In the genomic region with DNA sequence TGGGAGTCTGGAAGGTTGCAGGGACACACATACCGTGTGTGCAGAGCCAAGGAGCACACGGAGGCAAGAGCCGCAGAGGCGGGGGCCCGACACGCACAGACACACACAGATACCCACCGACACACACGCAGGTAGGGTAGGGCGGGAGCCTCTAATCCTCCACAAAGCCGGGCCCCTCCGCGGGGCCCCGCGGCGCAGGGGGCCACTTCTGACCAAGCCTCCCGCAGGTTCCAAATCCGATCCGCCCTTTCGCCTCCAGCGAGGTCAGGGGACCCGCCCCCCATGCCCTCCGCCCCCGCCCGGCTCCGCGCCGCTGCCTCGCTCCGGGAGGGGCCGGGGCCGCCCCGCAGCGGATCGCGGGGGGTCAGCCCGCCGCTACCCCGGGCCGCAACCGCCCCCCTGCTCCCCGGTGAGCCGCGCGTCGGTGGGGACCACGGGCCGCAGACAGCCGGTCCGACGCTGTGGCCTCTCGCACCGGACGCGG, we compare ENCODE assay signal across 8 cellular contexts. TPM values are rescaled to one million over a fixed set of nuclear protein-coding genes. Genes with fewer than 3 reads are reported as not detected.
DNase-seq lines count a peak whose midpoint lies in the region; ATAC-seq and TF ChIP-seq lines count a peak whose summit lies in the region.

No MANE protein-coding gene starts in this region.

- TF ChIP-seq CTCF in heart right ventricle (IDR thresholded peaks at IDR 0.05) (no peak), lower lobe of right lung (IDR thresholded peaks at IDR 0.05) (no peak)

- peaks cover 75% of the 10 kb centered on the region for H3K27me3 Mint-ChIP-seq in activated naive CD8-positive, alpha-beta T cell treated with anti-CD3 and anti-CD28 coated beads, Interleukin-2, amount 10 ng/mL, durations not matched to agents 7 days and 5 days

- H3K4me3 ChIP-seq in heart right ventricle (peak overlapping the region in 9 of 10 donors; percentile 22 to 58 (median 51)), lower lobe of right lung (peak overlapping the region; percentile 35), urinary bladder (ENCODE audit: low read depth, low read length) (peak overlapping the region; percentile 27)

- no peaks in the 10 kb centered on the region for H3K36me3 Mint-ChIP-seq in activated naive CD8-positive, alpha-beta T cell treated with anti-CD3 and anti-CD28 coated beads, Interleukin-2, amount 10 ng/mL, durations not matched to agents 7 days and 5 days

- POLR2A ChIA-PET in activated naive CD8-positive, alpha-beta T cell treated with anti-CD3 and anti-CD28 coated beads, Interleukin-2, amount 10 ng/mL, durations not matched to agents 7 days and 5 days (lab: Charles Lee): no interaction called here

- H3K27ac ChIP-seq in heart right ventricle (peak overlapping the region in 3 of 10 donors; percentile 10 to 65 (median 56)), lower lobe of right lung (no peak overlapping the region), urinary bladder (ENCODE audit: low read depth) (no peak overlapping the region)

- 1% methylated on average over 45 to 54 of the region's 54 CpGs for WGBS in heart right ventricle, 2 donors
- WGBS in urinary bladder: 2% methylated on average over 54 of the region's 54 CpGs

- H3K4me1 ChIP-seq in heart right ventricle (peaks cover 4 to 41% (median 38%) of the 10 kb centered on the region in 9 donors), lower lobe of right lung (peaks cover 37% of the 10 kb centered on the region), urinary bladder (ENCODE audit: insufficient read depth) (peaks cover 3% of the 10 kb centered on the region)

- peak overlapping the region; percentile 46 for H3K27ac Mint-ChIP-seq in activated naive CD8-positive, alpha-beta T cell treated with anti-CD3 and anti-CD28 coated beads, Interleukin-2, amount 10 ng/mL, durations not matched to agents 7 days and 5 days

- H3K36me3 ChIP-seq in heart right ventricle (no peaks in the 10 kb centered on the region), lower lobe of right lung (no peaks in the 10 kb centered on the region), urinary bladder (ENCODE audit: insufficient read depth) (no peaks in the 10 kb centered on the region)

- peak overlapping the region; percentile 8 for H3K4me3 Mint-ChIP-seq in activated naive CD8-positive, alpha-beta T cell treated with anti-CD3 and anti-CD28 coated beads, Interleukin-2, amount 10 ng/mL, durations not matched to agents 7 days and 5 days

- DNase-seq in heart right ventricle: no peak
- no peak for DNase-seq in Right ventricle myocardium inferior (ENCODE audit: missing footprints)
- DNase-seq in activated naive CD8-positive, alpha-beta T cell treated with anti-CD3 and anti-CD28 coated beads, Interleukin-2, amount 10 ng/mL, durations not matched to agents 7 days and 5 days: no peak
- DNase-seq in lower lobe of right lung: no peak
- no peak for DNase-seq in stimulated activated CD4-positive, alpha-beta T cell treated with anti-CD3 and anti-CD28 coated beads, Interleukin-4, amount 100 ng/mL, for 4 hours
- no peak for DNase-seq in AML-193 (lab: John Stamatoyannopoulos, UW)

- H3K9me3 Mint-ChIP-seq in activated naive CD8-positive, alpha-beta T cell treated with anti-CD3 and anti-CD28 coated beads, Interleukin-2, amount 10 ng/mL, durations not matched to agents 7 days and 5 days: no peaks in the 10 kb centered on the region

- H3K4me1 Mint-ChIP-seq in activated naive CD8-positive, alpha-beta T cell treated with anti-CD3 and anti-CD28 coated beads, Interleukin-2, amount 10 ng/mL, durations not matched to agents 7 days and 5 days: peaks cover 17% of the 10 kb centered on the region

- H3K27me3 ChIP-seq in heart right ventricle (peaks cover 48 to 95% (median 87%) of the 10 kb centered on the region in 7 donors), lower lobe of right lung (ENCODE audit: low read depth) (peaks cover 91% of the 10 kb centered on the region)

- ATAC-seq in heart right ventricle: peak in 2 of 8 donors; percentile 4 to 7
- no peak for ATAC-seq in Right ventricle myocardium inferior
- ATAC-seq in activated naive CD8-positive, alpha-beta T cell treated with anti-CD3 and anti-CD28 coated beads, Interleukin-2, amount 10 ng/mL, durations not matched to agents 7 days and 5 days (ENCODE audit: low read depth): no peak
- ATAC-seq in lower lobe of right lung: peak in 1 of 2 donors; percentile 27
- ATAC-seq in GM18909 (IDR thresholded peaks at IDR 0.05; ENCODE audit: poor library complexity, unreplicated experiment): no peak

- H3K9me3 ChIP-seq in heart right ventricle (no peaks in the 10 kb centered on the region), lower lobe of right lung (no peaks in the 10 kb centered on the region)

- intact Hi-C loops in heart right ventricle (cut with DNase I) (loop anchor here in 9 of 10 donors (5.0 to 10.0 kb wide), 5 partner anchors 70 to 172 kb away; no protein-coding TSS in a partner anchor), Right ventricle myocardium inferior (cut with DNase I) (no loop called here), lower lobe of right lung (cut with DNase I) (no loop called here)

RNA-seq across cellular contexts. Expression of a gene that starts 1.4 kb away (rescaled TPM):
- total RNA-seq in heart right ventricle: under 1 TPM; 0.26 to 0.97 (median 0.47) TPM
- polyA plus RNA-seq in heart right ventricle: under 1 TPM; 0.25 to 0.29 TPM
- 1.2 TPM for total RNA-seq in Right ventricle myocardium inferior
- not detected for total RNA-seq in activated naive CD8-positive, alpha-beta T cell treated with anti-CD3 and anti-CD28 coated beads, Interleukin-2, amount 10 ng/mL, durations not matched to agents 7 days and 5 days
- total RNA-seq in lower lobe of right lung: 0.21 TPM
- total RNA-seq in urinary bladder: not detected
- 0.04 TPM for polyA plus RNA-seq in urinary bladder

Comparison
In these comparisons a context has a peak if more than half of its experiments do, and no peak if none do; other contexts are left out.
1. intact Hi-C loops: an anchor here in heart right ventricle (5.0 to 10.0 kb wide); none called in Right ventricle myocardium inferior and lower lobe of right lung.